ENCODE assay signal across 8 cellular contexts in the genomic region with DNA sequence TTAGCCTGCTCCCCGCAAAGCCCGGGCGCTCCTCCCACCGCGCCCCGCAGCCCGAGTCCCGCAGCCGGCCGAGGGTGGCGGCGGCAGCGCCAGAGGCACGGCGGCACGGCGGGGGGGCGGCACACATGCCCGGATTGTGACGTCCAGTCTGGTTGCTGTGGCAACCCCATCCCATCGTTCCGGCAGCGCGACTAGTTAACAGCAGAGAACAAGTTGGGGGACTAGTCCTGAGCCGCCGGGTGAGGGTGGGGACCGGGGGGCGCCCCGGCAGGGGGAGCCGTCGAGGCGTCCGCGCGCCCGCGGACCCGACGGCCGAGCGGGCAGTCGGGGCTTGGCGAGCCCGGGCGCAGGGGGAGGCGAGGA. TPM values are rescaled to one million over a fixed set of nuclear protein-coding genes. Genes with fewer than 3 reads are reported as not detected.
DNase-seq lines count a peak whose midpoint lies in the region; TF ChIP-seq lines count a peak whose summit lies in the region.

CHD5 (minus strand) TSS at position 107 of the 363 bp plus-strand sequence. CDS start 298 bp downstream, outside the sequence.

- H3K4me1 ChIP-seq in neural progenitor cell, result peaks cover 21% of the 10 kb centered on the region

- DNase-seq in COLO668 (lab: John Stamatoyannopoulos, UW; ENCODE audit: unreplicated experiment) (peak; percentile 62), HEK293T (ENCODE audit: extremely low spot score) (peak; percentile 40), astrocyte of the hippocampus (ENCODE audit: low read depth, low spot score) (peak; percentile 64), neural progenitor cell (ENCODE audit: low spot score) (peak; percentile 83), OCI-M1 (lab: John Stamatoyannopoulos, UW) (no peak), RKO (ENCODE audit: low spot score) (no peak), SIG-M5 treated with dmso at 0.1 percent for 504 hours (lab: John Stamatoyannopoulos, UW; ENCODE audit: unreplicated experiment) (no peak), globus pallidus (ENCODE audit: low spot score) (no peak)

- peaks cover 4% of the 10 kb centered on the region for H3K36me3 Mint-ChIP-seq in neural progenitor cell

- H3K4me2 ChIP-seq in neural progenitor cell, result peak within 1 kb of the TSS; percentile 79

- H3K27me3 Mint-ChIP-seq in neural progenitor cell (ENCODE audit: insufficient read depth, low read depth), result peaks cover 48% of the 10 kb centered on the region

- no peaks in the 10 kb centered on the region for H3K9me3 ChIP-seq in neural progenitor cell (ENCODE audit: low read depth)

- H3K36me3 ChIP-seq in neural progenitor cell, result no peaks in the 10 kb centered on the region

- no peak within 1 kb of the TSS for H3K27ac Mint-ChIP-seq in neural progenitor cell

- peaks cover 82% of the 10 kb centered on the region for H3K27me3 ChIP-seq in neural progenitor cell

- TF ChIP-seq CTCF in neural progenitor cell (IDR thresholded peaks at IDR 0.05), result peak; percentile 46

- CTCF ChIA-PET in HEK293T (lab: Yijun Ruan, JAX), result no interaction called here

- H3K9me3 Mint-ChIP-seq in neural progenitor cell, result no peaks in the 10 kb centered on the region

- H3K4me3 ChIP-seq in neural progenitor cell, result peak within 1 kb of the TSS; percentile 51

- H3F3A ChIP-seq in neural progenitor cell (ENCODE audit: low read depth), result peaks cover 40% of the 10 kb centered on the region

- no peak within 1 kb of the TSS for H2AFZ ChIP-seq in neural progenitor cell (replicated peaks)

- peaks cover 70% of the 10 kb centered on the region for H4K20me1 ChIP-seq in neural progenitor cell (ENCODE audit: low read depth)

- H3K4me1 Mint-ChIP-seq in neural progenitor cell, result peaks cover 14% of the 10 kb centered on the region

- H3K79me2 ChIP-seq in neural progenitor cell (ENCODE audit: low read depth), result no peaks in the 10 kb centered on the region

- POLR2A ChIA-PET in HEK293T (lab: Yijun Ruan, JAX), result no interaction called here

- no peak within 1 kb of the TSS for H3K9ac ChIP-seq in neural progenitor cell

- H3K27ac ChIP-seq in neural progenitor cell, result no peak within 1 kb of the TSS

- H3K4me3 Mint-ChIP-seq in neural progenitor cell, result peak within 1 kb of the TSS; percentile 67

TF ChIP-seq in HEK293T, 16 proteins besides CTCF, POLR2A, EP300 and RAD21:
- TF ChIP-seq CTBP1 (IDR thresholded peaks at IDR 0.05; ENCODE audit: borderline replicate concordance) (no peak), L3MBTL2 (conservative IDR thresholded peaks at IDR 0.05) (no peak), TARDBP (IDR thresholded peaks at IDR 0.05) (no peak), ELF4 (IDR thresholded peaks at IDR 0.05) (no peak), SUZ12 (IDR thresholded peaks at IDR 0.05) (no peak), NFRKB (IDR thresholded peaks at IDR 0.05) (no peak), ARNT (IDR thresholded peaks at IDR 0.05) (no peak), BHLHE40 (IDR thresholded peaks at IDR 0.05; ENCODE audit: borderline replicate concordance) (no peak), FOXM1 (IDR thresholded peaks at IDR 0.05; ENCODE audit: borderline replicate concordance) (no peak), ZNF384 (IDR thresholded peaks at IDR 0.05) (no peak), SP1 (IDR thresholded peaks at IDR 0.05) (no peak), HDGF (IDR thresholded peaks at IDR 0.05; ENCODE audit: borderline replicate concordance) (no peak), FOXK2 (IDR thresholded peaks at IDR 0.05) (no peak)
- TF ChIP-seq, protein P1, sequence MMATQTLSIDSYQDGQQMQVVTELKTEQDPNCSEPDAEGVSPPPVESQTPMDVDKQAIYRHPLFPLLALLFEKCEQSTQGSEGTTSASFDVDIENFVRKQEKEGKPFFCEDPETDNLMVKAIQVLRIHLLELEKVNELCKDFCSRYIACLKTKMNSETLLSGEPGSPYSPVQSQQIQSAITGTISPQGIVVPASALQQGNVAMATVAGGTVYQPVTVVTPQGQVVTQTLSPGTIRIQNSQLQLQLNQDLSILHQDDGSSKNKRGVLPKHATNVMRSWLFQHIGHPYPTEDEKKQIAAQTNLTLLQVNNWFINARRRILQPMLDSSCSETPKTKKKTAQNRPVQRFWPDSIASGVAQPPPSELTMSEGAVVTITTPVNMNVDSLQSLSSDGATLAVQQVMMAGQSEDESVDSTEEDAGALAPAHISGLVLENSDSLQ (IDR thresholded peaks at IDR 0.05), result no peak

RNA-seq across cellular contexts. Expression of gene CHD5, which starts in this region (rescaled TPM):
- total RNA-seq in neural progenitor cell (ENCODE audit: low replicate concordance), result 0.17 and 0.22 TPM in 2 replicates

Comparison
In these comparisons a context has a peak if more than half of its experiments do, and no peak if none do; other contexts are left out.
1. Peak in DNase-seq, H3K4me3 ChIP-seq and H3K4me2 ChIP-seq in neural progenitor cell; RNA of the gene not detected or under 1 TPM.
2. DNase-seq: peak in COLO668 (single experiment), HEK293T (single experiment) and astrocyte of the hippocampus (single experiment); none in OCI-M1 (single experiment), RKO (single experiment), SIG-M5 treated with dmso at 0.1 percent for 504 hours (single experiment) and globus pallidus (single experiment).